Comparison of ENCODE assay signal across 1 cellular context in genomic region chr18:25121442-25121841, GRCh38.
TF ChIP-seq lines count a peak whose summit lies in the region.

No MANE protein-coding gene starts in this region.

TF ChIP-seq in GM23338, 12 proteins besides CTCF, POLR2A, EP300 and RAD21 (continued from another document):
- no peak for TF ChIP-seq ZNF462 (CRISPR knock-in tag; IDR thresholded peaks at IDR 0.05)
- TF ChIP-seq ZNF114 (CRISPR knock-in tag; IDR thresholded peaks at IDR 0.05), result no peak
- no peak for TF ChIP-seq EZH2 (IDR thresholded peaks at IDR 0.05; ENCODE audit: low read depth, unreplicated experiment)
- TF ChIP-seq NANOG (IDR thresholded peaks at IDR 0.05; ENCODE audit: borderline replicate concordance), result no peak
- TF ChIP-seq ETS1 (IDR thresholded peaks at IDR 0.05), result no peak
TF ChIP-seq in GM23338: peak in this region for 0.
